8 cellular contexts compared by ENCODE assay signal in genomic region chr2:4368907-4369306, GRCh38.
"Had no signal": no experiment of that assay in that cellular context is flagged by ENCODE, and none has a peak within 500 bp of the region (broad histone marks: within the 10 kb centered on the region; RNA-seq: fewer than 3 reads in every experiment).

No MANE protein-coding gene starts in this region.

- FAIRE-seq: G401.6, GM12878, GM12891, GM12892, GM18507, GM19239 had no signal

- ATAC-seq: GM12878 had no signal

- H3K4me3 ChIP-seq: GM12878 had no signal

- DNase-seq: GDM1, GF-D8 had no signal
